In the genomic region with DNA sequence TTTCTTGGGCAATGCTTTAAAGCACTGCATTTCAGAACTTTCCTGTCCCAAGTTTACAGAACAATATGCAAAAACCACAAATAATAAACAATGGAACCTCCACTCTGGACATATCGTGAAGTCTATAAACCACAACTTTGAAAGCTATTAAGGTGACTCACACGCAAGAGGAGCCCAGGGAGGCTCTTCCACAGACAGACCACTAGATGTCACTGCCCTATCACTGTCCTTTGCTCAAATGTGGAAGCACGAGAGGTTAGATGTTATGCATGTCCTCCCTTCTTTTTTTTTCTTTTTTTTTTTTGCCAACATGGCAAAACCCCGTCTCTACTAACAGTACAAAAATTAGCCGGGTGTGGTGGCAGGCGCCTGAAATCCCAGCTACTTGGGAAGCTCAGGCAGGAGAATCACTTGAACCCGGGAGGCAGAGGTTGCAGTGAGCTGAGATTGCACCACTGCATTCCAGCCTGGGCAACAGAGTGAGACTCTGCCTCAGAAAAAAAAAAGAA, we compare ENCODE assay signal across 8 cellular contexts.
DNase-seq lines count a peak whose midpoint lies in the region; ATAC-seq and TF ChIP-seq lines count a peak whose summit lies in the region.
"Not testable (repeated sequence)": the region's sequence is repeated elsewhere in the genome, so short reads cannot be mapped to it uniquely, and the experiment has no call there.

No MANE protein-coding gene starts in this region.

- ATAC-seq in GM18502 (IDR thresholded peaks at IDR 0.05; ENCODE audit: poor library complexity, unreplicated experiment) (peak; percentile 82), HG02840 (IDR thresholded peaks at IDR 0.05; ENCODE audit: low FRiP score, unreplicated experiment) (peak; percentile 69)

- H3K4me3 ChIP-seq in ovary = not testable (repeated sequence)

- not testable (repeated sequence) for TF ChIP-seq EP300 in ovary (IDR thresholded peaks at IDR 0.05)

- intact Hi-C loops in ovary (cut with DNase I) = loop anchor here in 3 of 4 donors (2.0 to 5.0 kb wide), 3 partner anchors 229 to 234 kb away; no protein-coding TSS in a partner anchor

- not testable (repeated sequence) for H3K27ac ChIP-seq in 22Rv1, ovary

- TF ChIP-seq POLR2A in ovary (IDR thresholded peaks at IDR 0.05) = not testable (repeated sequence)

- H3K4me1 ChIP-seq in ovary (ENCODE audit: insufficient read depth) = not testable (repeated sequence)

- WGBS in ovary, 3 donors = 10 to 14% (median 11%) methylated on average over 7 of the region's 7 CpGs

- peak; percentile 99 for TF ChIP-seq CTCF in 22Rv1 (IDR thresholded peaks at IDR 0.05)
- TF ChIP-seq CTCF in ovary (IDR thresholded peaks at IDR 0.05) = peak; percentile 61 to 87 (median 84)

- not testable (repeated sequence) for H3K27me3 ChIP-seq in ovary

- not testable (repeated sequence) for H3K36me3 ChIP-seq in ovary

- DNase-seq in NCI-H1105 treated with DMSO at 0.1 percent for 48 hours (lab: John Stamatoyannopoulos, UW) = peak; percentile 84
- DNase-seq in SK-N-DZ (ENCODE audit: low spot score) = peak; percentile 79
- DNase-seq in activated naive CD4-positive, alpha-beta T cell treated with anti-CD3 and anti-CD28 coated beads, Interleukin-2, amount 50 U/mL, for 16 hours = peak; percentile 27
- DNase-seq in germinal center (ENCODE audit: low spot score) = peak; percentile 71
- peak; percentile 43 to 73 (median 55) for DNase-seq in ovary

- H3K9me3 ChIP-seq in ovary = not testable (repeated sequence)

Comparison
In these comparisons a context has a peak if more than half of its experiments do, and no peak if none do; other contexts are left out.
1. DNase-seq: peak in every context shown above with its lines; median percentile 84 in NCI-H1105 treated with DMSO at 0.1 percent for 48 hours; 79 in SK-N-DZ; 71 in germinal center; 55 in ovary; 27 in activated naive CD4-positive, alpha-beta T cell treated with anti-CD3 and anti-CD28 coated beads, Interleukin-2, amount 50 U/mL, for 16 hours.